28 cellular contexts compared by ENCODE assay signal in genomic region chr16:2950400-2950724, GRCh38. TPM values are rescaled to one million over a fixed set of nuclear protein-coding genes. Genes with fewer than 3 reads are reported as not detected.
"Had no signal": no experiment of that assay in that cellular context is flagged by ENCODE, and none has a peak within 500 bp of the region (broad histone marks: within the 10 kb centered on the region; RNA-seq: fewer than 3 reads in every experiment).

No MANE protein-coding gene starts in this region.

- H3K4me1 ChIP-seq: ascending aorta had no signal

- H3K36me3 ChIP-seq: cardiac muscle cell had no signal

- H3K27me3 ChIP-seq: cardiac muscle cell had no signal

- DNase-seq: activated B cell treated with CpG ODN at 0.5 μM for 24 hours; activated CD4-positive, alpha-beta memory T cell treated with anti-CD3 and anti-CD28 coated beads, Interleukin-2, amount 10 ng/mL, durations not matched to agents 7 days and 5 days; activated CD4-positive, alpha-beta T cell treated with anti-CD3 and anti-CD28 coated beads for 48 hours; activated CD4-positive, alpha-beta T cell treated with anti-CD3 and anti-CD28 coated beads, Interleukin-2, amount 10 ng/mL, durations not matched to agents 7 days and 5 days; activated CD4-positive, alpha-beta T cell treated with anti-CD3 and anti-CD28 coated beads, Interleukin-2, amount 50 U/mL, for 48 hours; activated CD4-positive, CD25-positive, alpha-beta regulatory T cell treated with anti-CD3 and anti-CD28 coated beads, Interleukin-2, amount 50 U/mL, for 72 hours; activated CD8-positive, alpha-beta memory T cell treated with anti-CD3 and anti-CD28 coated beads for 24 hours; activated CD8-positive, alpha-beta memory T cell treated with anti-CD3 and anti-CD28 coated beads, Interleukin-2, amount 10 ng/mL, durations not matched to agents 7 days and 5 days; activated CD8-positive, alpha-beta memory T cell treated with anti-CD3 and anti-CD28 coated beads, Interleukin-2, amount 50 U/mL, for 48 hours; activated CD8-positive, alpha-beta T cell treated with anti-CD3 and anti-CD28 coated beads, Interleukin-2, amount 10 ng/mL, durations not matched to agents 7 days and 5 days; activated gamma-delta T cell; activated naive CD4-positive, alpha-beta T cell treated with anti-CD3 and anti-CD28 coated beads, Interleukin-2, amount 10 ng/mL, durations not matched to agents 7 days and 5 days; activated naive CD4-positive, alpha-beta T cell treated with Interleukin-2 at 50 U/mL for 16 hours; activated naive CD8-positive, alpha-beta T cell treated with anti-CD3 and anti-CD28 coated beads, Interleukin-2, amount 10 ng/mL, durations not matched to agents 7 days and 5 days; activated naive CD8-positive, alpha-beta T cell treated with anti-CD3 and anti-CD28 coated beads, Interleukin-2, amount 50 U/mL, for 24 hours; activated T-cell treated with anti-CD3 and anti-CD28 coated beads, Interleukin-2, amount 50 U/mL, for 24 hours; activated T-cell treated with anti-CD3 and anti-CD28 coated beads, Interleukin-2, amount 50 U/mL, for 48 hours; amygdala; anterior cingulate cortex; caudate nucleus; cerebellar nuclear complex; T-helper 1 cell; T-helper 2 cell; T-helper 9 cell had no signal

- H3K4me3 ChIP-seq: ascending aorta, cardiac muscle cell had no signal

- H3K9me3 ChIP-seq: ascending aorta had no signal

- ATAC-seq: activated CD8-positive, alpha-beta memory T cell treated with anti-CD3 and anti-CD28 coated beads, Interleukin-2, amount 10 ng/mL, durations not matched to agents 7 days and 5 days; activated CD8-positive, alpha-beta T cell treated with anti-CD3 and anti-CD28 coated beads, Interleukin-2, amount 10 ng/mL, durations not matched to agents 7 days and 5 days; activated naive CD8-positive, alpha-beta T cell treated with anti-CD3 and anti-CD28 coated beads, Interleukin-2, amount 50 U/mL, for 24 hours had no signal

- H3K27ac ChIP-seq: ascending aorta, cardiac muscle cell, VCaP had no signal

RNA-seq across cellular contexts. Expression of gene KREMEN2, which starts 13.7 kb away (rescaled TPM):
- total RNA-seq: activated CD4-positive, alpha-beta memory T cell treated with anti-CD3 and anti-CD28 coated beads, Interleukin-2, amount 10 ng/mL, durations not matched to agents 7 days and 5 days; ascending aorta; chondrocyte had no signal

RNA-seq across cellular contexts. Expression of gene PKMYT1, which starts 29.9 kb away (rescaled TPM):
- total RNA-seq: ascending aorta had no signal
